ENCODE assay signal across 25 cellular contexts in the genomic region with DNA sequence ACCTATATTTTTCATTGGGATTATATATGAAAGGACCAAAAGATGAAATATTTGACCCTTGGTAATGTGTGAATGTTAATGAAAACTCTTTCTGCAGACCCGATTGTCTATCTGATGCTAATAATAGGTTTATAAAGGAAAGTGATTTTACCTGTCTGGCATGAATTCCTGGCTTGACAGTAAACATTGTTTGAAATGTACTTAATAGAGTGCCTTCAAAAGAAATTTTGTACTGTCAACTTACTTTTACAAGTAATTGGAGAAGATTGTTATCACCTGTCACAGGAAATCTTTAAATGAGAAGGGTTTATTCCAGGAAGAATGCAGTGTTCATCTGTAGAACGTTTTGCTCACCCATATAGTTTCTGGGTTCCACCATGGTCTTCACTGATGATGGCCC.
"Had no signal": no experiment of that assay in that cellular context is flagged by ENCODE, and none has a peak within 500 bp of the region (broad histone marks: within the 10 kb centered on the region; RNA-seq: fewer than 3 reads in every experiment).

No MANE protein-coding gene starts in this region.

- H3K9me3 ChIP-seq: gastrocnemius medialis, left ventricle myocardium inferior, neutrophil, psoas muscle, right lobe of liver, tibial artery, upper lobe of right lung had no signal

- H3K27me3 Mint-ChIP-seq: naive thymus-derived CD4-positive, alpha-beta T cell; stimulated activated memory B cell treated with anti-CD40 and anti-IgM and Interleukin-4, amounts not matched to agents 10 μg/mL and 1 μg/mL and 100 μg/mL, for 72 hours; stimulated activated naive CD8-positive, alpha-beta T cell treated with anti-CD3 and anti-CD28 coated beads, Interleukin-15, Interleukin-2, amounts not matched to agents 100 ng/mL and 50 ng/mL, for 24 hours had no signal

- H3K27me3 ChIP-seq: dorsolateral prefrontal cortex, gastrocnemius medialis, neutrophil, right lobe of liver, spleen, tibial artery, upper lobe of right lung had no signal

- H3K4me1 Mint-ChIP-seq: immature natural killer cell; naive thymus-derived CD4-positive, alpha-beta T cell; stimulated activated memory B cell treated with anti-CD40 and anti-IgM and Interleukin-4, amounts not matched to agents 10 μg/mL and 1 μg/mL and 100 μg/mL, for 72 hours had no signal

- ATAC-seq: esophagus mucosa; gastrocnemius medialis; left cardiac atrium; naive thymus-derived CD4-positive, alpha-beta T cell; psoas muscle; right lobe of liver; stimulated activated memory B cell treated with anti-CD40 and anti-IgM and Interleukin-4, amounts not matched to agents 10 μg/mL and 1 μg/mL and 100 μg/mL, for 72 hours; upper lobe of right lung had no signal

- DNase-seq: cortex of kidney; dorsolateral prefrontal cortex; effector CD8-positive, alpha-beta T cell; gastrocnemius medialis; immature natural killer cell; kidney; left cardiac atrium; left ventricle myocardium inferior; mesendoderm; naive thymus-derived CD4-positive, alpha-beta T cell; nephron progenitor cell; psoas muscle; retina; right lobe of liver; spleen; stimulated activated CD4-positive, alpha-beta T cell treated with anti-CD3 and anti-CD28 coated beads, Interleukin-15, amount 100 ng/mL, for 24 hours; stimulated activated CD4-positive, alpha-beta T cell treated with anti-CD3 and anti-CD28 coated beads, Interleukin-1b, Interleukin-23, amount 100 ng/mL, for 48 hours; stimulated activated CD4-positive, alpha-beta T cell treated with anti-CD3 and anti-CD28 coated beads, Interleukin-4, amount 100 ng/mL, for 24 hours; tibial artery; upper lobe of right lung had no signal

- H3K27ac ChIP-seq: dorsolateral prefrontal cortex, gastrocnemius medialis, left ventricle myocardium inferior, neutrophil, psoas muscle, right lobe of liver, spleen, tibial artery, upper lobe of right lung had no signal

- H3K36me3 Mint-ChIP-seq: immature natural killer cell; naive thymus-derived CD4-positive, alpha-beta T cell; stimulated activated memory B cell treated with anti-CD40 and anti-IgM and Interleukin-4, amounts not matched to agents 10 μg/mL and 1 μg/mL and 100 μg/mL, for 72 hours had no signal

- H3K4me3 ChIP-seq: dorsolateral prefrontal cortex, gastrocnemius medialis, left ventricle myocardium inferior, lung, psoas muscle, right lobe of liver, spleen, tibial artery, upper lobe of right lung had no signal

- H3K27ac Mint-ChIP-seq: immature natural killer cell; naive thymus-derived CD4-positive, alpha-beta T cell; nephron progenitor cell; stimulated activated memory B cell treated with anti-CD40 and anti-IgM and Interleukin-4, amounts not matched to agents 10 μg/mL and 1 μg/mL and 100 μg/mL, for 72 hours; stimulated activated naive CD8-positive, alpha-beta T cell treated with anti-CD3 and anti-CD28 coated beads, Interleukin-15, Interleukin-2, amounts not matched to agents 100 ng/mL and 50 ng/mL, for 24 hours had no signal

- H3K9me3 Mint-ChIP-seq: nephron progenitor cell had no signal

- H3K4me1 ChIP-seq: gastrocnemius medialis, left ventricle myocardium inferior, psoas muscle, right lobe of liver, spleen, tibial artery, upper lobe of right lung had no signal

- H3K36me3 ChIP-seq: gastrocnemius medialis, left ventricle myocardium inferior, neutrophil, right lobe of liver, spleen, tibial artery, upper lobe of right lung had no signal

- H3K4me3 Mint-ChIP-seq: immature natural killer cell; naive thymus-derived CD4-positive, alpha-beta T cell; nephron progenitor cell; stimulated activated memory B cell treated with anti-CD40 and anti-IgM and Interleukin-4, amounts not matched to agents 10 μg/mL and 1 μg/mL and 100 μg/mL, for 72 hours; stimulated activated naive CD8-positive, alpha-beta T cell treated with anti-CD3 and anti-CD28 coated beads, Interleukin-15, Interleukin-2, amounts not matched to agents 100 ng/mL and 50 ng/mL, for 24 hours had no signal
